In the genomic region with DNA sequence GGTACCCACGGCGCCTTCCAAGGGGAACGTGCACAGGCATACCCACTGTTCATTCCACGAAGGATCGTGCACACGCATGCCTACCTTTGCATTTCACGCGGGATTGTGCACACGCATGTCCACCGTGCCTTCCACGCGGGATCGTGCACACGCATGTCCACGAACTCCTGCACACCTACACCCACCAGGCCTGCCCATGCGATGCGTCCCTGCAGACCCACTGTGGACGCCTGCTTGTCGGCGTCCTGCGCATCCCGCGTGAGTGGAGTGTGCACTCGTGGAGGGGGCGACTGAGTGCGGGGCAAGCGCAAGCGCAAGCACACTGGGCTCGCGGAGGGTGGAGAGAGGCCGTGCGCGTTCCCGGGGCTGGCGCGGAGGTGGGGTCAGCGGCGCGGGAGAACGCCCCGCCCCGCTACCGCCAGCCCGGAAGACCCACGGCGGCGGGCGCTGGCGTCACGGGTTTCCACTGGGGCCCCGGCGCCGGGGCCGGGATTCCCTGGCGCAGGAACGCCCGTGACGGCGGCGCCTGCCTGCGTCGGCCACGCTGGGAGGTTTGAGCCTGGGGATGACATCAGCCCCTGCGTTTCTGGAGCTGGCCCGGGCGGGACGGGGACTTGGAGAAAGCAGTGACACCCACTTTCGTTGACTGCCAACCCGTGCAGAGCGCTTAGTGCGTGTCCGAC, we compare ENCODE assay signal across 8 cellular contexts. TPM values are rescaled to one million over a fixed set of nuclear protein-coding genes. Genes with fewer than 3 reads are reported as not detected.
DNase-seq lines count a peak whose midpoint lies in the region; ATAC-seq and TF ChIP-seq lines count a peak whose summit lies in the region.

No MANE protein-coding gene starts in this region.

- H3K27ac Mint-ChIP-seq in osteocyte (ENCODE audit: unreplicated experiment) = peak overlapping the region; percentile 96

- TF ChIP-seq CTCF in AG10803 (conservative IDR thresholded peaks at IDR 0.05; ENCODE audit: low read length) (no peak), heart right ventricle (IDR thresholded peaks at IDR 0.05) (no peak), osteocyte (IDR thresholded peaks at IDR 0.05) (no peak)

- peak overlapping the region; percentile 70 for H3K4me3 ChIP-seq in AG10803 (ENCODE audit: low read length)
- H3K4me3 ChIP-seq in GM23248 = peak overlapping the region; percentile 69
- H3K4me3 ChIP-seq in SJSA1 = peak overlapping the region; percentile 34
- H3K4me3 ChIP-seq in heart right ventricle = peak overlapping the region; percentile 16 to 72 (median 64)

- H3F3A ChIP-seq in GM23248 (ENCODE audit: insufficient read depth) = peaks cover 39% of the 10 kb centered on the region

- peaks cover 24% of the 10 kb centered on the region for H3K4me1 ChIP-seq in GM23248 (ENCODE audit: insufficient read depth)
- H3K4me1 ChIP-seq in SJSA1 (replicated peaks) = peaks cover 80% of the 10 kb centered on the region
- peaks cover 11 to 46% (median 24%) of the 10 kb centered on the region in 9 donors for H3K4me1 ChIP-seq in heart right ventricle

- H3K27ac ChIP-seq in GM23248 (peak overlapping the region; percentile 96), SJSA1 (peak overlapping the region; percentile 85), heart right ventricle (peak overlapping the region; percentile 83 to 97 (median 92))

- in situ Hi-C loops in GM23248 (cut with MboI) = no loop called here

- H3K9me2 ChIP-seq in GM23248 (ENCODE audit: insufficient read depth) = no peaks in the 10 kb centered on the region

- H3K9me3 Mint-ChIP-seq in osteocyte (ENCODE audit: unreplicated experiment) = no peaks in the 10 kb centered on the region

- no peaks in the 10 kb centered on the region for H3K27me3 Mint-ChIP-seq in osteocyte (ENCODE audit: unreplicated experiment)

- H3K36me3 ChIP-seq in GM23248 (ENCODE audit: low read depth) (no peaks in the 10 kb centered on the region), SJSA1 (no peaks in the 10 kb centered on the region), heart right ventricle (no peaks in the 10 kb centered on the region)

- H4K20me1 ChIP-seq in GM23248 (ENCODE audit: insufficient read depth) = no peaks in the 10 kb centered on the region

- 4% methylated on average over 47 to 70 of the region's 72 CpGs for WGBS in GM23248 (ENCODE audit: low coverage in 1 of 2, low lambda C conversion rate in 2 of 2, missing lambda C conversion rate in 2 of 2), 2 experiments
- WGBS in heart right ventricle, 2 donors = 7% methylated on average over 72 of the region's 72 CpGs

- H3K79me2 ChIP-seq in GM23248 (ENCODE audit: insufficient read depth) = no peaks in the 10 kb centered on the region

- H3K36me3 Mint-ChIP-seq in osteocyte (ENCODE audit: unreplicated experiment) = no peaks in the 10 kb centered on the region

- H3K4me3 Mint-ChIP-seq in osteocyte (ENCODE audit: unreplicated experiment) = peak overlapping the region; percentile 60

- DNase-seq in AG10803 (ENCODE audit: low read depth) (peak; percentile 83), GM23248 (peak; percentile 97), SJSA1 (ENCODE audit: low read depth in 1 of 2, low spot score in 2 of 2) (peak; percentile 89 to 93), amniotic epithelial cell (ENCODE audit: low read depth) (peak; percentile 71), heart right ventricle (peak; percentile 83 to 86), osteocyte (ENCODE audit: extremely low spot score, unreplicated experiment) (no peak), NCI-H1092 (lab: John Stamatoyannopoulos, UW) (no peak)

- intact Hi-C loops in heart right ventricle (cut with DNase I) = loop anchor here in 8 of 10 donors (1.0 to 5.0 kb wide), 6 partner anchors 16 to 84 kb away; no protein-coding TSS in a partner anchor

- no peak overlapping the region for H2AFZ ChIP-seq in GM23248

- ATAC-seq in heart right ventricle (peak; percentile 75 to 86 (median 82)), GM21381 (IDR thresholded peaks at IDR 0.05; ENCODE audit: unreplicated experiment) (no peak)

- H3K9me3 ChIP-seq in GM23248 (ENCODE audit: low read depth) (no peaks in the 10 kb centered on the region), SJSA1 (replicated peaks) (no peaks in the 10 kb centered on the region), heart right ventricle (no peaks in the 10 kb centered on the region)

- H3K4me1 Mint-ChIP-seq in osteocyte (ENCODE audit: unreplicated experiment) = peaks cover 62% of the 10 kb centered on the region

- H3K9ac ChIP-seq in GM23248 = peak overlapping the region; percentile 90

- H3K4me2 ChIP-seq in GM23248 (ENCODE audit: unreplicated experiment) = peak overlapping the region; percentile 79

- H3K27me3 ChIP-seq in GM23248 (replicated peaks; ENCODE audit: insufficient read depth) = no peaks in the 10 kb centered on the region
- H3K27me3 ChIP-seq in SJSA1 (replicated peaks) = no peaks in the 10 kb centered on the region
- H3K27me3 ChIP-seq in heart right ventricle = peaks cover 0 to 33% (median 0%) of the 10 kb centered on the region in 7 donors

RNA-seq across cellular contexts. Expression of a gene that starts 18.7 kb away (rescaled TPM):
- 89.7 TPM in 2 replicates for total RNA-seq in GM23248 (2014; rRNA removed; shearing (Covaris generic))
- polyA plus RNA-seq in GM23248 (2016; fragmentation: Nextera tagmentation; extraction: Ambion mirVana) = 95.0 and 96.1 TPM in 2 replicates
- total RNA-seq in SJSA1 (2014; rRNA removed; shearing (Covaris generic)) = 112 and 132 TPM in 2 replicates
- 100 to 1,000 TPM in 2 of 10 donors, 10 to 100 TPM in 8; 19.6 to 297 (median 31.3) TPM for total RNA-seq in heart right ventricle
- polyA plus RNA-seq in heart right ventricle = 10 to 100 TPM; 81.4 to 95.2 TPM
- total RNA-seq in osteocyte = 148 and 165 TPM in 2 replicates

RNA-seq across cellular contexts. Expression of a gene that starts 37.8 kb away (rescaled TPM):
- total RNA-seq in GM23248 (2014; rRNA removed; shearing (Covaris generic)) = 93.7 and 119 TPM in 2 replicates
- polyA plus RNA-seq in GM23248 (2016; fragmentation: Nextera tagmentation; extraction: Ambion mirVana) (25.2 and 25.9 TPM in 2 replicates), heart right ventricle (10 to 100 TPM in 1 of 2 donors, 1 to 10 TPM in 1; 9.1 to 18.8 TPM)
- 275 and 316 TPM in 2 replicates for total RNA-seq in SJSA1 (2014; rRNA removed; shearing (Covaris generic))
- total RNA-seq in heart right ventricle (10 to 100 TPM in 6 of 10 donors, 1 to 10 TPM in 4; 7.5 to 21.2 (median 10.1) TPM), osteocyte (40.2 and 40.8 TPM in 2 replicates)

Comparison
In these comparisons a context has a peak if more than half of its experiments do, and no peak if none do; other contexts are left out.
1. DNase-seq: peak in AG10803 (single experiment), GM23248 (single experiment), SJSA1 (2 of 2), amniotic epithelial cell (single experiment) and heart right ventricle (2 of 2); none in osteocyte (single experiment) and NCI-H1092 (single experiment).
2. Peak in every context shown above with its lines, with median percentiles within 50 percentile points of each other: H3K4me3 ChIP-seq and H3K27ac ChIP-seq.